In genomic region chr16:73059779-73060178, GRCh38 we compare ENCODE assay signal across 2 cellular contexts.
TF ChIP-seq lines count a peak whose summit lies in the region.

No MANE protein-coding gene starts in this region.

TF ChIP-seq in endothelial cell of umbilical vein, 7 proteins besides CTCF, POLR2A, EP300 and RAD21:
- no peak for TF ChIP-seq MAX (IDR thresholded peaks at IDR 0.05; ENCODE audit: insufficient read depth, insufficient read length)
- TF ChIP-seq POLR2AphosphoS5 (IDR thresholded peaks at IDR 0.05; ENCODE audit: insufficient read depth, low read depth, low read length): no peak
- TF ChIP-seq JUN (IDR thresholded peaks at IDR 0.05; ENCODE audit: borderline replicate concordance, insufficient read depth, insufficient read length, low read depth): no peak
- no peak for TF ChIP-seq EZH2 (IDR thresholded peaks at IDR 0.05; ENCODE audit: borderline replicate concordance, low read depth, low read length, severe bottlenecking)
- TF ChIP-seq FOS (IDR thresholded peaks at IDR 0.05; ENCODE audit: borderline replicate concordance, insufficient read depth, low read length): no peak
- no peak for TF ChIP-seq GATA2 (IDR thresholded peaks at IDR 0.05; ENCODE audit: insufficient read depth, insufficient read length, low read depth, low read length)
- no peak for TF ChIP-seq MYC (IDR thresholded peaks at IDR 0.05; ENCODE audit: low read depth, low read length)
TF ChIP-seq in endothelial cell of umbilical vein: peak in this region for 0.

TF ChIP-seq in GM12891, 5 proteins besides CTCF, POLR2A, EP300 and RAD21:
- no peak for TF ChIP-seq POLR2AphosphoS5 (IDR thresholded peaks at IDR 0.05; ENCODE audit: low read depth, low read length)
TF ChIP-seq in GM12891: peak in this region for 0.
